8 cellular contexts compared by ENCODE assay signal in genomic region chr4:1856920-1857699, GRCh38. TPM values are rescaled to one million over a fixed set of nuclear protein-coding genes. Genes with fewer than 3 reads are reported as not detected.
A peak's percentile ranks its signal among the peaks of the same experiment; 100 is the strongest.
DNase-seq lines count a peak whose midpoint lies in the region; ATAC-seq and TF ChIP-seq lines count a peak whose summit lies in the region.

No MANE protein-coding gene starts in this region.

- no peaks in the 10 kb centered on the region for H3K9me3 ChIP-seq in upper lobe of left lung

- DNase-seq in COLO668 (lab: John Stamatoyannopoulos, UW; ENCODE audit: unreplicated experiment) (peak; percentile 24), M059J (ENCODE audit: low read depth) (peak; percentile 38), memory B cell (ENCODE audit: low spot score in 2 of 2) (no peak), upper lobe of left lung (peak in 1 of 2 donors; percentile 37)

- H3K27ac Mint-ChIP-seq in dendritic cell treated with granulocyte-macrophage colony-stimulating factor and Interleukin-4, amounts not matched to agents 40 ng/mL and 50 ng/mL, for 4 days, result peak overlapping the region; percentile 79
- no peak overlapping the region for H3K27ac Mint-ChIP-seq in memory B cell

- no peak for TF ChIP-seq POLR2A in upper lobe of left lung (IDR thresholded peaks at IDR 0.05)

- intact Hi-C loops in dendritic cell treated with granulocyte-macrophage colony-stimulating factor and Interleukin-4, amounts not matched to agents 40 ng/mL and 50 ng/mL, for 4 days (cut with micrococcal nuclease), result loop anchor here (2.0 kb wide), 2 partner anchors 14 to 42 kb away; partner anchors contain the start of gene NSD2

- peaks cover 3% of the 10 kb centered on the region for H3K27me3 Mint-ChIP-seq in dendritic cell treated with granulocyte-macrophage colony-stimulating factor and Interleukin-4, amounts not matched to agents 40 ng/mL and 50 ng/mL, for 4 days
- H3K27me3 Mint-ChIP-seq in memory B cell, result peaks cover 1% of the 10 kb centered on the region

- H3K9me3 Mint-ChIP-seq in dendritic cell treated with granulocyte-macrophage colony-stimulating factor and Interleukin-4, amounts not matched to agents 40 ng/mL and 50 ng/mL, for 4 days, result no peaks in the 10 kb centered on the region
- no peaks in the 10 kb centered on the region for H3K9me3 Mint-ChIP-seq in memory B cell

- H3K36me3 Mint-ChIP-seq in dendritic cell treated with granulocyte-macrophage colony-stimulating factor and Interleukin-4, amounts not matched to agents 40 ng/mL and 50 ng/mL, for 4 days (ENCODE audit: low read depth), result peaks cover 10% of the 10 kb centered on the region
- H3K36me3 Mint-ChIP-seq in memory B cell, result peaks cover 7% of the 10 kb centered on the region

- H3K4me1 ChIP-seq in upper lobe of left lung, result peaks cover 12 to 46% (median 27%) of the 10 kb centered on the region in 4 donors

- H3K27ac ChIP-seq in upper lobe of left lung, result peak overlapping the region; percentile 76 to 88 (median 84)

- ATAC-seq in memory B cell (ENCODE audit: low read depth) (no peak), upper lobe of left lung (ENCODE audit: low FRiP score in 2 of 2) (peak; percentile 0 to 32), HG03280 (IDR thresholded peaks at IDR 0.05; ENCODE audit: unreplicated experiment) (no peak), HG03571 (IDR thresholded peaks at IDR 0.05; ENCODE audit: unreplicated experiment) (no peak), HG03342 (IDR thresholded peaks at IDR 0.05; ENCODE audit: unreplicated experiment) (no peak)

- no peak for TF ChIP-seq EP300 in upper lobe of left lung (IDR thresholded peaks at IDR 0.05)

- H3K4me3 ChIP-seq in upper lobe of left lung, result peak overlapping the region; percentile 72 to 98 (median 80)

- no peak for TF ChIP-seq CTCF in upper lobe of left lung (IDR thresholded peaks at IDR 0.05)

- H3K4me1 Mint-ChIP-seq in dendritic cell treated with granulocyte-macrophage colony-stimulating factor and Interleukin-4, amounts not matched to agents 40 ng/mL and 50 ng/mL, for 4 days (ENCODE audit: low read depth), result peaks cover 43% of the 10 kb centered on the region
- peaks cover 16% of the 10 kb centered on the region for H3K4me1 Mint-ChIP-seq in memory B cell

- 25 to 31% methylated on average over 14 to 22 of the region's 33 CpGs for WGBS in upper lobe of left lung, 2 donors

- no peaks in the 10 kb centered on the region for H3K27me3 ChIP-seq in upper lobe of left lung

- no peaks in the 10 kb centered on the region for H3K36me3 ChIP-seq in upper lobe of left lung

- peak overlapping the region; percentile 80 for H3K4me3 Mint-ChIP-seq in dendritic cell treated with granulocyte-macrophage colony-stimulating factor and Interleukin-4, amounts not matched to agents 40 ng/mL and 50 ng/mL, for 4 days
- peak overlapping the region; percentile 82 for H3K4me3 Mint-ChIP-seq in memory B cell

RNA-seq across cellular contexts. Expression of gene LETM1, which starts 1.2 kb away (rescaled TPM):
- 23.1 and 33.0 TPM in 2 replicates for total RNA-seq in M059J (2014; rRNA removed; shearing (Covaris generic))
- total RNA-seq in upper lobe of left lung, result 10 to 100 TPM; 31.4 to 98.5 (median 47.8) TPM

RNA-seq across cellular contexts. Expression of gene NSD2, which starts 14.1 kb away (rescaled TPM):
- 44.9 and 71.9 TPM in 2 replicates for total RNA-seq in M059J (2014; rRNA removed; shearing (Covaris generic))
- total RNA-seq in upper lobe of left lung, result 100 to 1,000 TPM in 2 of 6 donors, 10 to 100 TPM in 4; 35.7 to 164 (median 53.1) TPM

Comparison
In these comparisons a context has a peak if more than half of its experiments do, and no peak if none do; other contexts are left out.
1. DNase-seq: peak in COLO668 (single experiment) and M059J (single experiment); none in memory B cell (0 of 2).
2. ATAC-seq: peak in upper lobe of left lung (2 of 2); none in memory B cell (single experiment), HG03280 (single experiment), HG03571 (single experiment) and HG03342 (single experiment).